29 cellular contexts compared by ENCODE assay signal in genomic region chr5:3214396-3214795, GRCh38.
"Had no signal": no experiment of that assay in that cellular context is flagged by ENCODE, and none has a peak within 500 bp of the region (broad histone marks: within the 10 kb centered on the region; RNA-seq: fewer than 3 reads in every experiment).

No MANE protein-coding gene starts in this region.

- H3K27me3 ChIP-seq: ascending aorta, cardiac muscle cell had no signal

- H3K9me3 ChIP-seq: ascending aorta had no signal

- DNase-seq: activated B cell treated with CpG ODN at 0.5 μM for 24 hours; activated CD4-positive, alpha-beta memory T cell treated with anti-CD3 and anti-CD28 coated beads, Interleukin-2, amount 10 ng/mL, durations not matched to agents 7 days and 5 days; activated CD4-positive, alpha-beta T cell treated with anti-CD3 and anti-CD28 coated beads for 36 hours; activated CD4-positive, alpha-beta T cell treated with anti-CD3 and anti-CD28 coated beads for 48 hours; activated CD4-positive, alpha-beta T cell treated with anti-CD3 and anti-CD28 coated beads, Interleukin-2, amount 10 ng/mL, durations not matched to agents 7 days and 5 days; activated CD4-positive, alpha-beta T cell treated with anti-CD3 and anti-CD28 coated beads, Interleukin-2, amount 50 U/mL, for 48 hours; activated CD4-positive, CD25-positive, alpha-beta regulatory T cell treated with anti-CD3 and anti-CD28 coated beads, Interleukin-2, amount 50 U/mL, for 72 hours; activated CD8-positive, alpha-beta memory T cell treated with anti-CD3 and anti-CD28 coated beads, Interleukin-2, amount 10 ng/mL, durations not matched to agents 7 days and 5 days; activated CD8-positive, alpha-beta memory T cell treated with anti-CD3 and anti-CD28 coated beads, Interleukin-2, amount 50 U/mL, for 48 hours; activated CD8-positive, alpha-beta T cell treated with anti-CD3 and anti-CD28 coated beads, Interleukin-2, amount 10 ng/mL, durations not matched to agents 7 days and 5 days; activated effector memory CD4-positive, alpha-beta T cell treated with Interleukin-2 at 50 U/mL for 16 hours; activated gamma-delta T cell; activated naive CD4-positive, alpha-beta T cell treated with anti-CD3 and anti-CD28 coated beads, Interleukin-2, amount 10 ng/mL, durations not matched to agents 7 days and 5 days; activated naive CD4-positive, alpha-beta T cell treated with Interleukin-2 at 50 U/mL for 16 hours; activated naive CD8-positive, alpha-beta T cell treated with anti-CD3 and anti-CD28 coated beads, Interleukin-2, amount 10 ng/mL, durations not matched to agents 7 days and 5 days; activated naive CD8-positive, alpha-beta T cell treated with anti-CD3 and anti-CD28 coated beads, Interleukin-2, amount 50 U/mL, for 24 hours; activated T-cell treated with anti-CD3 and anti-CD28 coated beads, Interleukin-2, amount 50 U/mL, for 24 hours; activated T-cell treated with anti-CD3 and anti-CD28 coated beads, Interleukin-2, amount 50 U/mL, for 48 hours; amygdala; anterior cingulate cortex; caudate nucleus; T-helper 1 cell; T-helper 2 cell; T-helper 9 cell had no signal

- H3K4me1 ChIP-seq: ascending aorta had no signal

- H3K4me3 ChIP-seq: ascending aorta, cardiac muscle cell had no signal

- H3K36me3 ChIP-seq: ascending aorta, cardiac muscle cell had no signal

- ATAC-seq: activated CD4-positive, alpha-beta T cell treated with anti-CD3 and anti-CD28 coated beads for 36 hours; activated CD8-positive, alpha-beta memory T cell treated with anti-CD3 and anti-CD28 coated beads, Interleukin-2, amount 10 ng/mL, durations not matched to agents 7 days and 5 days; activated CD8-positive, alpha-beta T cell treated with anti-CD3 and anti-CD28 coated beads, Interleukin-2, amount 10 ng/mL, durations not matched to agents 7 days and 5 days; activated naive CD8-positive, alpha-beta T cell treated with anti-CD3 and anti-CD28 coated beads, Interleukin-2, amount 50 U/mL, for 24 hours had no signal

- FAIRE-seq: bronchial epithelial cell, TTC549 had no signal

- H3K27ac ChIP-seq: ascending aorta, cardiac muscle cell, VCaP had no signal
